Comparison of ENCODE assay signal across 14 cellular contexts in genomic region chr2:39530423-39530866, GRCh38.
DNase-seq lines count a peak whose midpoint lies in the region; ATAC-seq, FAIRE-seq and TF ChIP-seq lines count a peak whose summit lies in the region.
"Had no signal": no experiment of that assay in that cellular context is flagged by ENCODE, and none has a peak within 500 bp of the region (broad histone marks: within the 10 kb centered on the region; RNA-seq: fewer than 3 reads in every experiment).

No MANE protein-coding gene starts in this region.

- peaks cover 34% of the 10 kb centered on the region for H3K4me1 ChIP-seq in OCI-LY7 (ENCODE audit: insufficient read depth, low read length, poor library complexity, severe bottlenecking)
- peaks cover 22% of the 10 kb centered on the region for H3K4me1 ChIP-seq in psoas muscle
- H3K4me1 ChIP-seq: suprapubic skin had no signal

- no peaks in the 10 kb centered on the region for H3K27me3 ChIP-seq in psoas muscle (ENCODE audit: insufficient read depth in 3 of 3, low read length in 2 of 3)
- H3K27me3 ChIP-seq: neutrophil, suprapubic skin had no signal

- WGBS in psoas muscle, 3 donors, result 11 to 19% (median 15%) methylated on average over 1 of the region's 1 CpG

- H3K9me3 ChIP-seq in OCI-LY7 (ENCODE audit: low read length) (peaks cover 5% of the 10 kb centered on the region; the same call in 1 of the 2 replicates), psoas muscle (no peaks in the 10 kb centered on the region)
- H3K9me3 ChIP-seq: HAP-1, neutrophil, suprapubic skin had no signal

- DNase-seq in EH (ENCODE audit: low read depth), result peak; percentile 82
- DNase-seq in OCI-LY7 (ENCODE audit: low spot score), result peak; percentile 13
- DNase-seq in epithelial cell of prostate (ENCODE audit: low read depth, low spot score), result no peak
- no peak for DNase-seq in psoas muscle
- no peak for DNase-seq in frontal cortex (ENCODE audit: low spot score in 2 of 2)
- DNase-seq in left colon, result no peak
- DNase-seq: DND-41, NCI-H446 had no signal

- intact Hi-C loops in OCI-LY7 (cut with micrococcal nuclease; ENCODE audit: unreplicated experiment) (loop anchor here (5.0 kb wide), 1 partner anchor 153 kb away; no protein-coding TSS in a partner anchor), psoas muscle (cut with DNase I) (loop anchor here in 1 of 2 donors (5.0 kb wide), 1 partner anchor 42 kb away; no protein-coding TSS in a partner anchor), left colon (cut with DNase I, micrococcal nuclease) (no loop called here)

- peak overlapping the region; percentile 72 for H2AFZ ChIP-seq in OCI-LY7 (ENCODE audit: low read length)

- no TSS peak for BruUV-seq in OCI-LY7 (replicated peaks; lab: Mats Ljungman, UMichigan)

- POLR2A ChIA-PET in OCI-LY7 (lab: Charles Lee), result no interaction called here

- CTCF ChIA-PET in OCI-LY7 (lab: Charles Lee; ENCODE audit: unreplicated experiment), result no interaction called here

- H3K27ac ChIP-seq in OCI-LY7 (ENCODE audit: low read depth, low read length, poor library complexity, severe bottlenecking), result no peak overlapping the region
- peak overlapping the region; percentile 30 for H3K27ac ChIP-seq in epithelial cell of prostate
- H3K27ac ChIP-seq in psoas muscle, result peak overlapping the region; percentile 32
- H3K27ac ChIP-seq: KMS-11, neutrophil, suprapubic skin had no signal

- no peaks in the 10 kb centered on the region for H4K20me1 ChIP-seq in OCI-LY7 (ENCODE audit: insufficient read depth, low read length)

- H3K4me3 ChIP-seq in OCI-LY7 (ENCODE audit: low read depth, low read length, poor library complexity, severe bottlenecking) (no peak overlapping the region), psoas muscle (no peak overlapping the region)
- H3K4me3 ChIP-seq: HAP-1, suprapubic skin had no signal

- FAIRE-seq in frontal cortex (lab: Jason Lieb, UNC), result no peak

- no peaks in the 10 kb centered on the region for H3K9me2 ChIP-seq in OCI-LY7 (ENCODE audit: insufficient read depth, low read length)

- TF ChIP-seq CTCF in OCI-LY7 (conservative IDR thresholded peaks at IDR 0.05; ENCODE audit: low read length) (peak; percentile 53), psoas muscle (IDR thresholded peaks at IDR 0.05) (no peak)

- H3K4me2 ChIP-seq in OCI-LY7 (ENCODE audit: low read length), result peak overlapping the region; percentile 56
- H3K4me2 ChIP-seq: KMS-11 had no signal

- H3K79me2 ChIP-seq in OCI-LY7 (ENCODE audit: insufficient read depth, low read depth, low read length), result no peaks in the 10 kb centered on the region

- ATAC-seq in psoas muscle, result peak; percentile 49 to 89 (median 80)
- no peak for ATAC-seq in left colon
- ATAC-seq in GM18505 (IDR thresholded peaks at IDR 0.05; ENCODE audit: unreplicated experiment), result no peak
- no peak for ATAC-seq in GM19463 (IDR thresholded peaks at IDR 0.05; ENCODE audit: unreplicated experiment)

- H3K36me3 ChIP-seq in OCI-LY7 (ENCODE audit: insufficient read depth, low read length) (no peaks in the 10 kb centered on the region), psoas muscle (ENCODE audit: insufficient read depth in 1 of 2, low read depth in 1 of 2) (no peaks in the 10 kb centered on the region)
- H3K36me3 ChIP-seq: HAP-1, neutrophil, suprapubic skin had no signal

- TF ChIP-seq POLR2A in GM18505 (IDR thresholded peaks at IDR 0.05; ENCODE audit: borderline replicate concordance, extremely low read depth, insufficient read depth, insufficient read length), result no peak

Comparison
In these comparisons a context has a peak if more than half of its experiments do, and no peak if none do; other contexts are left out.
1. DNase-seq: peak in EH (single experiment) and OCI-LY7 (single experiment); none in epithelial cell of prostate (single experiment), psoas muscle (0 of 2), frontal cortex (0 of 2) and left colon (0 of 2).
2. ATAC-seq: peak in psoas muscle (4 of 4); none in left colon (single experiment), GM18505 (single experiment) and GM19463 (single experiment).